Comparison of ENCODE assay signal across 28 cellular contexts in genomic region chr6:39906318-39906761, GRCh38. TPM values are rescaled to one million over a fixed set of nuclear protein-coding genes. Genes with fewer than 3 reads are reported as not detected.
A peak's percentile ranks its signal among the peaks of the same experiment; 100 is the strongest.
DNase-seq lines count a peak whose midpoint lies in the region; ATAC-seq, FAIRE-seq and TF ChIP-seq lines count a peak whose summit lies in the region.
"Had no signal": no experiment of that assay in that cellular context is flagged by ENCODE, and none has a peak within 500 bp of the region (broad histone marks: within the 10 kb centered on the region; RNA-seq: fewer than 3 reads in every experiment).

No MANE protein-coding gene starts in this region.

- peak; percentile 55 for DNase-seq in activated effector memory CD4-positive, alpha-beta T cell treated with anti-CD3 and anti-CD28 coated beads, Interleukin-2, amount 50 U/mL, for 16 hours
- DNase-seq in activated effector memory CD4-positive, alpha-beta T cell treated with Interleukin-2 at 50 U/mL for 16 hours: no peak
- DNase-seq in left lobe of liver (ENCODE audit: low spot score) (peak; percentile 58), pancreas (peak in 3 of 6 donors; percentile 34 to 77 (median 62)), tibial artery (peak in 1 of 2 donors; percentile 64), SHP77 (lab: John Stamatoyannopoulos, UW) (no peak)
- DNase-seq: 8988T; ACHN; BE2C; CD8-positive, alpha-beta memory T cell; DMS 273 treated with DMSO at 0.1 percent for 48 hours; DMS79; EL; GDM1; GOT3; HCEC 1CT; NCI-H1092 treated with DMSO at 0.1 percent for 48 hours; NCI-H1436; NCI-H187; NCI-H2081 treated with DMSO at 0.1 percent for 48 hours; NCI-H2171; NCI-H226; NCI-H510A treated with DMSO at 0.1 percent for 48 hours; PC-3; SJCRH30 had no signal

- no peak for FAIRE-seq in pancreas (lab: Jason Lieb, UNC)
- FAIRE-seq: GM12878 had no signal

- H3K36me3 ChIP-seq in pancreas (no peaks in the 10 kb centered on the region), tibial artery (peaks cover 33 to 81% (median 47%) of the 10 kb centered on the region in 3 donors)
- H3K36me3 ChIP-seq: BE2C, SJCRH30 had no signal

- 58 to 65% methylated on average over 13 of the region's 13 CpGs for WGBS in pancreas, 2 donors

- no peak for TF ChIP-seq CTCF in pancreas (IDR thresholded peaks at IDR 0.05)
- no peak for TF ChIP-seq CTCF in tibial artery (IDR thresholded peaks at IDR 0.05)

- no peaks in the 10 kb centered on the region for H3K27me3 ChIP-seq in pancreas
- no peaks in the 10 kb centered on the region for H3K27me3 ChIP-seq in tibial artery
- H3K27me3 ChIP-seq: BE2C, SJCRH30 had no signal

- H3K4me1 ChIP-seq in pancreas: no peaks in the 10 kb centered on the region
- peaks cover 0 to 11% (median 5%) of the 10 kb centered on the region in 4 donors for H3K4me1 ChIP-seq in tibial artery
- H3K4me1 ChIP-seq: BE2C, SJCRH30 had no signal

- no peak overlapping the region for H3K27ac ChIP-seq in pancreas
- peak overlapping the region; percentile 33 for H3K27ac ChIP-seq in tibial artery
- H3K27ac ChIP-seq: SJCRH30 had no signal

- ATAC-seq in left lobe of liver (peak; percentile 27), pancreas (peak; percentile 20 to 62 (median 48)), GM21528 (IDR thresholded peaks at IDR 0.05; ENCODE audit: low FRiP score, unreplicated experiment) (no peak), HG03378 (IDR thresholded peaks at IDR 0.05; ENCODE audit: unreplicated experiment) (no peak)
- ATAC-seq: GM12878, PC-3 had no signal

- H3K4me3 ChIP-seq in pancreas (no peak overlapping the region), tibial artery (no peak overlapping the region)
- H3K4me3 ChIP-seq: GM12878, SJCRH30 had no signal

- intact Hi-C loops in pancreas (cut with DNase I): no loop called here
- intact Hi-C loops in tibial artery (cut with DNase I; ENCODE audit: low total_unique reads): loop anchor here (10.0 kb wide), 1 partner anchor 398 kb away; no protein-coding TSS in a partner anchor

- no peaks in the 10 kb centered on the region for H3K9me3 ChIP-seq in pancreas
- H3K9me3 ChIP-seq in tibial artery: no peaks in the 10 kb centered on the region
- H3K9me3 ChIP-seq: BE2C, SJCRH30 had no signal

RNA-seq across cellular contexts. Expression of gene MOCS1, which starts 27.9 kb away (rescaled TPM):
- total RNA-seq in left lobe of liver: 29.0 TPM
- total RNA-seq in pancreas: 10 to 100 TPM in 2 of 6 donors, 1 to 10 TPM in 4; 7.9 to 13.8 (median 8.6) TPM
- 1 to 10 TPM; 6.9 to 8.2 TPM for polyA plus RNA-seq in pancreas

Comparison
In these comparisons a context has a peak if more than half of its experiments do, and no peak if none do; other contexts are left out.
1. DNase-seq: peak in activated effector memory CD4-positive, alpha-beta T cell treated with anti-CD3 and anti-CD28 coated beads, Interleukin-2, amount 50 U/mL, for 16 hours (single experiment) and left lobe of liver (single experiment); none in activated effector memory CD4-positive, alpha-beta T cell treated with Interleukin-2 at 50 U/mL for 16 hours (single experiment) and SHP77 (0 of 2).
2. ATAC-seq: peak in left lobe of liver (single experiment) and pancreas (4 of 4); none in GM21528 (single experiment) and HG03378 (single experiment).
3. H3K27ac ChIP-seq: peak in tibial artery (2 of 2); none in pancreas (0 of 4).